10 cellular contexts compared by ENCODE assay signal in the genomic region with DNA sequence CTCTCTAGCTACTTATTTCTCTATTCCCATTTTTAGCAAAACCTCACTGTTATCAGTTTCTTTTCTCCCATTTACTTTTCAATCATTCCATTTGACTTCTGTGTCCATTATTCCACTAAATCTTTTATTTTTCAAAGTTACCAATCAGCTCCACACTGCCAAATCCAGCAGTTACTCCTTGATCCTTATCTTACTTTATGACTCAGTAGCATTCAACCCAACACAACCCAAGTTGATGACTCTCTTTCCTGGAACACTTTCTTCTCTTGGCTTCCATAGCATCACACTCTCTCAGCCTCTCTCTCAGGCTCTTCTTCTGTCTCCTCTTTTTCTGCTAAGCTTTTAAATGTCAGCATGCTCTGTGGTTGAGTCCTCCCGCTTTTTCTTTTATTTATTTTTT. TPM values are rescaled to one million over a fixed set of nuclear protein-coding genes. Genes with fewer than 3 reads are reported as not detected.
DNase-seq lines count a peak whose midpoint lies in the region; ATAC-seq and TF ChIP-seq lines count a peak whose summit lies in the region.
"Had no signal": no experiment of that assay in that cellular context is flagged by ENCODE, and none has a peak within 500 bp of the region (broad histone marks: within the 10 kb centered on the region; RNA-seq: fewer than 3 reads in every experiment).

No MANE protein-coding gene starts in this region.

- no peak overlapping the region for H2AK9ac ChIP-seq in IMR-90 (replicated peaks; ENCODE audit: low read depth, low read length, poor library complexity)

- H2AFZ ChIP-seq in IMR-90 (replicated peaks; ENCODE audit: low read length, poor library complexity) = no peak overlapping the region

- no peak overlapping the region for H4K91ac ChIP-seq in IMR-90 (ENCODE audit: insufficient read depth, low read depth, low read length)

- CTCF ChIA-PET in CD8-positive, alpha-beta T cell (lab: Charles Lee) = interaction anchor here (0.8 to 3.6 kb wide), 2 partner anchors 162 to 171 kb away, joined by 3 to 11 read pairs; no protein-coding TSS in a partner anchor
- CTCF ChIA-PET in IMR-90 (lab: Yijun Ruan, JAX) = no interaction called here

- H3K4ac ChIP-seq in IMR-90 (ENCODE audit: low read depth, low read length) = no peak overlapping the region

- no peak for TF ChIP-seq CTCF in CD8-positive, alpha-beta T cell (IDR thresholded peaks at IDR 0.05)
- no peak for TF ChIP-seq CTCF in IMR-90 (conservative IDR thresholded peaks at IDR 0.05; ENCODE audit: low read depth, low read length)

- H3K9me3 ChIP-seq in CD8-positive, alpha-beta T cell (ENCODE audit: low read length) = no peaks in the 10 kb centered on the region
- H3K9me3 ChIP-seq in IMR-90 (ENCODE audit: control insufficient read depth, insufficient read depth, low read length) = no peaks in the 10 kb centered on the region
- H3K9me3 ChIP-seq: lower lobe of right lung had no signal

- H3K9me1 ChIP-seq in IMR-90 (ENCODE audit: insufficient read depth, low read length) = no peaks in the 10 kb centered on the region

- peaks cover 91% of the 10 kb centered on the region for H3K36me3 Mint-ChIP-seq in CD8-positive, alpha-beta T cell
- H3K36me3 Mint-ChIP-seq in naive thymus-derived CD8-positive, alpha-beta T cell = peaks cover 5 to 87% (median 26%) of the 10 kb centered on the region in 3 donors

- no peak overlapping the region for H3K14ac ChIP-seq in IMR-90 (replicated peaks; ENCODE audit: low read depth, low read length)

- DNase-seq in CD8-positive, alpha-beta T cell = no peak
- DNase-seq in IMR-90 = peak; percentile 72
- peak; percentile 68 for DNase-seq in astrocyte of the hippocampus (ENCODE audit: low read depth, low spot score)
- no peak for DNase-seq in naive thymus-derived CD8-positive, alpha-beta T cell
- DNase-seq in caudate nucleus (lab: John Stamatoyannopoulos, UW) = no peak
- DNase-seq in cerebellum (ENCODE audit: low spot score) = no peak
- DNase-seq: lower lobe of right lung, NCI-H1092 had no signal

- peak overlapping the region; percentile 75 for H3K27ac Mint-ChIP-seq in CD8-positive, alpha-beta T cell
- peak overlapping the region; percentile 16 to 93 (median 72) for H3K27ac Mint-ChIP-seq in naive thymus-derived CD8-positive, alpha-beta T cell

- H3K9me3 Mint-ChIP-seq in CD8-positive, alpha-beta T cell = no peaks in the 10 kb centered on the region
- H3K9me3 Mint-ChIP-seq in naive thymus-derived CD8-positive, alpha-beta T cell = no peaks in the 10 kb centered on the region

- no TSS peak for BruUV-seq in IMR-90 (replicated peaks; lab: Mats Ljungman, UMichigan)

- in situ Hi-C loops in IMR-90 (cut with MboI; ENCODE audit: low sequenced_read_pairs) = no loop called here

- H3K27ac ChIP-seq in CD8-positive, alpha-beta T cell (ENCODE audit: low read depth, low read length) = no peak overlapping the region
- H3K27ac ChIP-seq in IMR-90 (ENCODE audit: insufficient read depth, low read length) (no peak overlapping the region), caudate nucleus (ENCODE audit: low read depth, low read length) (no peak overlapping the region)
- H3K27ac ChIP-seq: lower lobe of right lung had no signal

- peaks cover 39% of the 10 kb centered on the region for H3K4me1 ChIP-seq in CD8-positive, alpha-beta T cell (ENCODE audit: insufficient read depth, low read length)
- peaks cover 4% of the 10 kb centered on the region; the same call in 1 of the 2 replicates for H3K4me1 ChIP-seq in IMR-90 (ENCODE audit: control insufficient read depth, insufficient read depth, low read length)
- H3K4me1 ChIP-seq: lower lobe of right lung had no signal

- H3K56ac ChIP-seq in IMR-90 (ENCODE audit: extremely low read depth, insufficient read depth, low read length) = no peak overlapping the region

- H4K20me1 ChIP-seq in IMR-90 (ENCODE audit: insufficient read depth, low read length) = no peaks in the 10 kb centered on the region

- no peak overlapping the region for H2BK5ac ChIP-seq in IMR-90 (ENCODE audit: low read depth, low read length, poor library complexity, severe bottlenecking)

- no peak overlapping the region for H3K4me3 Mint-ChIP-seq in CD8-positive, alpha-beta T cell
- H3K4me3 Mint-ChIP-seq in naive thymus-derived CD8-positive, alpha-beta T cell = peak overlapping the region in 2 of 10 donors; percentile 16 to 40

- no peak overlapping the region for H4K5ac ChIP-seq in IMR-90 (ENCODE audit: low read depth, low read length)

- no peak for TF ChIP-seq POLR2A in IMR-90 (IDR thresholded peaks at IDR 0.05; ENCODE audit: low read depth, low read length)

- no peak overlapping the region for H3K23ac ChIP-seq in IMR-90 (ENCODE audit: low read depth, low read length)

- no peak overlapping the region for H3K9ac ChIP-seq in IMR-90 (ENCODE audit: low read depth, low read length)

- H2BK120ac ChIP-seq in IMR-90 (ENCODE audit: low read depth, low read length) = no peak overlapping the region

- peaks cover 88% of the 10 kb centered on the region for H3K4me1 Mint-ChIP-seq in CD8-positive, alpha-beta T cell (ENCODE audit: low read depth)
- peaks cover 48 to 86% (median 80%) of the 10 kb centered on the region in 4 donors for H3K4me1 Mint-ChIP-seq in naive thymus-derived CD8-positive, alpha-beta T cell

- no peak overlapping the region for H2BK20ac ChIP-seq in IMR-90 (ENCODE audit: low read depth, low read length)

- no peaks in the 10 kb centered on the region for H3K79me1 ChIP-seq in IMR-90 (ENCODE audit: low read depth in 1 of 2, low read length in 2 of 2)

- POLR2A ChIA-PET in CD8-positive, alpha-beta T cell (lab: Charles Lee) = no interaction called here
- POLR2A ChIA-PET in IMR-90 (lab: Charles Lee; ENCODE audit: unreplicated experiment) = no interaction called here
- POLR2A ChIA-PET in naive thymus-derived CD8-positive, alpha-beta T cell (lab: Charles Lee) = interaction anchor here (1.8 kb wide), 1 partner anchor 35 kb away, joined by 4 read pairs; no protein-coding TSS in a partner anchor

- H3K27me3 Mint-ChIP-seq in CD8-positive, alpha-beta T cell (ENCODE audit: low read depth) = no peaks in the 10 kb centered on the region
- H3K27me3 Mint-ChIP-seq in naive thymus-derived CD8-positive, alpha-beta T cell = no peaks in the 10 kb centered on the region

- H4K8ac ChIP-seq in IMR-90 (ENCODE audit: low read depth in 2 of 2, low read length in 2 of 2) = no peak overlapping the region

- no peak overlapping the region for H3K4me3 ChIP-seq in CD8-positive, alpha-beta T cell (ENCODE audit: low read depth, low read length)
- H3K4me3 ChIP-seq in IMR-90 (ENCODE audit: insufficient read depth, low read depth, low read length) = no peak overlapping the region
- H3K4me3 ChIP-seq: lower lobe of right lung, smooth muscle cell had no signal

- dilution Hi-C loops in IMR-90 (cut with HindIII; ENCODE audit: low sequenced_read_pairs, unreplicated experiment) = no loop called here

- no peak for ATAC-seq in CD8-positive, alpha-beta T cell
- ATAC-seq in IMR-90 (ENCODE audit: low read depth) (peak; percentile 42; the same call in 1 of the 2 replicates), HG02763 (IDR thresholded peaks at IDR 0.05; ENCODE audit: unreplicated experiment) (no peak)
- ATAC-seq in naive thymus-derived CD8-positive, alpha-beta T cell = no peak
- ATAC-seq: lower lobe of right lung had no signal

- no peak overlapping the region for H2AK5ac ChIP-seq in IMR-90 (ENCODE audit: low read depth, low read length)

- no peaks in the 10 kb centered on the region for H3K27me3 ChIP-seq in CD8-positive, alpha-beta T cell (ENCODE audit: insufficient read depth, low read length)
- no peaks in the 10 kb centered on the region for H3K27me3 ChIP-seq in IMR-90 (ENCODE audit: control insufficient read depth, insufficient read depth, low read length)

- no peak for TF ChIP-seq RAD21 in IMR-90 (IDR thresholded peaks at IDR 0.05; ENCODE audit: low read length)

- H3K36me3 ChIP-seq in CD8-positive, alpha-beta T cell (ENCODE audit: insufficient read depth, low read length) = peaks cover 39% of the 10 kb centered on the region
- no peaks in the 10 kb centered on the region for H3K36me3 ChIP-seq in IMR-90 (ENCODE audit: control insufficient read depth, insufficient read depth, low read length)
- H3K36me3 ChIP-seq: lower lobe of right lung had no signal

- WGBS in IMR-90 (ENCODE audit: extremely low coverage in 2 of 2, insufficient read length in 1 of 2), 2 experiments = no CpG with 5 or more reads among the region's 1 CpG

- H3K4me2 ChIP-seq in IMR-90 (ENCODE audit: low read depth, low read length) = no peak overlapping the region
- H3K4me2 ChIP-seq: smooth muscle cell had no signal

- H3K18ac ChIP-seq in IMR-90 (ENCODE audit: low read depth, low read length) = no peak overlapping the region

- no peak overlapping the region for H2BK15ac ChIP-seq in IMR-90 (ENCODE audit: low read depth, low read length)

- intact Hi-C loops in CD8-positive, alpha-beta T cell (cut with DNase I, micrococcal nuclease) = no loop called here
- intact Hi-C loops in IMR-90 (cut with micrococcal nuclease) = no loop called here

TF ChIP-seq in IMR-90, 13 proteins besides CTCF, POLR2A, EP300 and RAD21:
- TF ChIP-seq FOS (IDR thresholded peaks at IDR 0.05; ENCODE audit: low read depth, low read length) (peak; percentile 15; the same call in 1 of the 2 replicates), RCOR1 (IDR thresholded peaks at IDR 0.05; ENCODE audit: insufficient replicate concordance, low read length) (no peak)

RNA-seq across cellular contexts. Expression of a gene that starts 36.3 kb away (rescaled TPM):
- total RNA-seq in CD8-positive, alpha-beta T cell = 10 to 100 TPM; 58.2 to 65.2 TPM
- 1.9 and 3.2 TPM in 2 replicates for total RNA-seq in IMR-90 (2012; rRNA removed)
- 1.4 TPM in 2 replicates for polyA plus RNA-seq in IMR-90 (2012; rRNA removed)
- polyA plus RNA-seq in IMR-90 (2012; cell fraction: cytosol; rRNA removed) = 0.43 and 0.60 TPM in 2 replicates
- 0.97 and 2.6 TPM in 2 replicates for polyA plus RNA-seq in IMR-90 (2012; cell fraction: nucleus; rRNA removed; ENCODE audit: low replicate concordance)
- total RNA-seq in naive thymus-derived CD8-positive, alpha-beta T cell = 10 to 100 TPM; 83.7 to 88.5 TPM
- polyA plus RNA-seq in naive thymus-derived CD8-positive, alpha-beta T cell = 10 to 100 TPM; 52.3 to 90.5 (median 73.4) TPM
- 10.2 TPM for total RNA-seq in cerebellum

Comparison
In these comparisons a context has a peak if more than half of its experiments do, and no peak if none do; other contexts are left out.
1. DNase-seq: peak in IMR-90 (single experiment) and astrocyte of the hippocampus (single experiment); none in CD8-positive, alpha-beta T cell (0 of 7), naive thymus-derived CD8-positive, alpha-beta T cell (0 of 10), caudate nucleus (0 of 61) and cerebellum (single experiment).